8 cellular contexts compared by ENCODE assay signal in the genomic region with DNA sequence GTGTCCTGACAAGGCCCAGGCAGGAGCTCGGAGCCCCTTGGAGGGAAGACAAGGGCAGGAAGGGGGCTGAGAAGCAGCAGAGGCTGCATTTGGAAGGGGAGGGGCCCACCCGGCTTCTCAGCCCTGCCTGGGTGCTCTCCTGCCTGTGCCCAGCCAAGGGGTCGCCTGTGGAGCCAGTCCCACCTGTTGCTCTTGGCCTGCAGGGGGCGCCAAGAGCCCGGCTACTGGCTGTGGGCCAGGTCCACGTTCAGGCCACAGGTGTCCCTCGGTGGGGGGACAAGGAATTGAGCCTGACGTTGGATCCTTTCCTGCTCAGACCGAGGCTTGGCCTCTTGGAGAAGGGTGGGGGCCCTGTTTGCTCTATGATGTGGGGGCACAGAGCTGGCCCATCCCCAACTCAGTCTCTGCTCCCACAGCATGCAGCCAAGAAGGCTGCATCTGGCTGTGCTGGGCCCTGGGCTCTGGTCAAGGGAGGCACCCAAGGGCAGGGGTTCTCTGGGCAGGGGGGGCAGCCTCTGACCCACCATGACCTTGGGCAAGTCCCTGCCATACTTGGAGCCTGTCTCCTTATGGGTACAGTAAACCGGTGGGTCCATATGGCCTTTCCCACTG. TPM values are rescaled to one million over a fixed set of nuclear protein-coding genes. Genes with fewer than 3 reads are reported as not detected.
DNase-seq lines count a peak whose midpoint lies in the region; ATAC-seq and TF ChIP-seq lines count a peak whose summit lies in the region.

No MANE protein-coding gene starts in this region.

- H3K79me2 ChIP-seq in SU-DHL-6 (ENCODE audit: insufficient read depth, low read length), result no peaks in the 10 kb centered on the region

- H3K27me3 Mint-ChIP-seq in CD14-positive monocyte (ENCODE audit: low read depth in 3 of 3), result peaks cover 8 to 18% (median 9%) of the 10 kb centered on the region in 3 donors

- no peak overlapping the region for H3K27ac ChIP-seq in SU-DHL-6 (ENCODE audit: low read depth, low read length)

- H3K9me2 ChIP-seq in SU-DHL-6 (replicated peaks; ENCODE audit: insufficient read depth, low read length), result no peaks in the 10 kb centered on the region

- ATAC-seq in HG02759 (IDR thresholded peaks at IDR 0.05; ENCODE audit: unreplicated experiment), result no peak

- intact Hi-C loops in CD14-positive monocyte (cut with micrococcal nuclease), result loop anchor here in 1 of 2 donors (5.0 kb wide), 1 partner anchor 510 kb away; the partner anchor contains the start of gene C1QC

- H4K20me1 ChIP-seq in SU-DHL-6 (ENCODE audit: low read depth, low read length), result no peaks in the 10 kb centered on the region

- H3K36me3 ChIP-seq in SU-DHL-6 (ENCODE audit: low read length) (no peaks in the 10 kb centered on the region), adipocyte (ENCODE audit: control insufficient read depth, insufficient read depth, low read length, severe bottlenecking) (no peaks in the 10 kb centered on the region)

- H3F3A ChIP-seq in SU-DHL-6 (ENCODE audit: insufficient read depth), result no peaks in the 10 kb centered on the region

- no peaks in the 10 kb centered on the region for H3K27me3 ChIP-seq in SU-DHL-6 (ENCODE audit: low read length)
- H3K27me3 ChIP-seq in adipocyte (replicated peaks; ENCODE audit: control insufficient read depth, insufficient read depth, low read length), result peaks cover 17% of the 10 kb centered on the region

- H3K27ac Mint-ChIP-seq in CD14-positive monocyte, result no peak overlapping the region

- H3K9me3 Mint-ChIP-seq in CD14-positive monocyte, result no peaks in the 10 kb centered on the region

- H3K4me2 ChIP-seq in SU-DHL-6 (ENCODE audit: low read depth, low read length, poor library complexity, severe bottlenecking), result no peak overlapping the region

- peaks cover 6% of the 10 kb centered on the region for H3K4me1 ChIP-seq in adipocyte (ENCODE audit: control insufficient read depth, insufficient read depth, low read length)

- H3K4me3 ChIP-seq in SU-DHL-6 (ENCODE audit: insufficient read depth, low read length, poor library complexity, severe bottlenecking) (no peak overlapping the region), adipocyte (ENCODE audit: low read length) (no peak overlapping the region)

- H3K9me3 ChIP-seq in SU-DHL-6 (ENCODE audit: insufficient read depth, low read length), result no peaks in the 10 kb centered on the region
- H3K9me3 ChIP-seq in adipocyte (ENCODE audit: control insufficient read depth, low read length), result no peaks in the 10 kb centered on the region

- H3K9ac ChIP-seq in SU-DHL-6 (ENCODE audit: low read length) (no peak overlapping the region), adipocyte (ENCODE audit: low read length) (no peak overlapping the region)

- H3K4me1 Mint-ChIP-seq in CD14-positive monocyte, result peaks cover 12% of the 10 kb centered on the region

- DNase-seq in CD14-positive monocyte (ENCODE audit: low spot score) (no peak), HPDE6-E6E7 (ENCODE audit: extremely low spot score) (peak; percentile 48), adipocyte (ENCODE audit: low read depth) (peak; percentile 17), kidney tubule cell (ENCODE audit: low spot score) (peak; percentile 63), SIG-M5 (lab: John Stamatoyannopoulos, UW) (no peak)
- peak; percentile 13 to 50 (median 33) for DNase-seq in stimulated activated CD4-positive, alpha-beta T cell treated with anti-CD3 and anti-CD28 coated beads, TNF-alpha, amount 100 ng/mL, for 48 hours (ENCODE audit: low read depth in 3 of 3)

- TF ChIP-seq CTCF in CD14-positive monocyte (IDR thresholded peaks at IDR 0.05), result peak; percentile 93
- peak; percentile 93 for TF ChIP-seq CTCF in SU-DHL-6 (IDR thresholded peaks at IDR 0.05; ENCODE audit: insufficient read depth, low read length, poor library complexity, severe bottlenecking)

- H2AFZ ChIP-seq in SU-DHL-6 (ENCODE audit: low read depth, low read length, severe bottlenecking), result no peak overlapping the region

- H3K4me3 Mint-ChIP-seq in CD14-positive monocyte, result no peak overlapping the region

- H3K36me3 Mint-ChIP-seq in CD14-positive monocyte, result no peaks in the 10 kb centered on the region

RNA-seq across cellular contexts. Expression of gene WNT4, which starts 10.9 kb away (rescaled TPM):
- not detected for polyA plus RNA-seq in CD14-positive monocyte

Comparison
In these comparisons a context has a peak if more than half of its experiments do, and no peak if none do; other contexts are left out.
1. DNase-seq: peak in HPDE6-E6E7 (single experiment), adipocyte (single experiment), kidney tubule cell (single experiment) and stimulated activated CD4-positive, alpha-beta T cell treated with anti-CD3 and anti-CD28 coated beads, TNF-alpha, amount 100 ng/mL, for 48 hours (3 of 3); none in CD14-positive monocyte (single experiment) and SIG-M5 (single experiment).